In genomic region chr13:52127378-52127777, GRCh38 we compare ENCODE assay signal across 9 cellular contexts. TPM values are rescaled to one million over a fixed set of nuclear protein-coding genes. Genes with fewer than 3 reads are reported as not detected.
A peak's percentile ranks its signal among the peaks of the same experiment; 100 is the strongest.
DNase-seq lines count a peak whose midpoint lies in the region; ATAC-seq, FAIRE-seq and TF ChIP-seq lines count a peak whose summit lies in the region.
"Had no signal": no experiment of that assay in that cellular context is flagged by ENCODE, and none has a peak within 500 bp of the region (broad histone marks: within the 10 kb centered on the region; RNA-seq: fewer than 3 reads in every experiment).

No MANE protein-coding gene starts in this region.

- H3K27me3 Mint-ChIP-seq in Caco-2 (ENCODE audit: insufficient read depth, unreplicated experiment), result no peaks in the 10 kb centered on the region

- no peaks in the 10 kb centered on the region for H3K9me1 ChIP-seq in keratinocyte (ENCODE audit: control insufficient read depth, extremely low read depth, insufficient read depth, low read length)

- no peaks in the 10 kb centered on the region for H3K9me3 Mint-ChIP-seq in Caco-2 (ENCODE audit: unreplicated experiment)

- H3K27ac ChIP-seq in PC-9 (no peak overlapping the region), keratinocyte (ENCODE audit: control insufficient read depth, insufficient read depth, low read length) (no peak overlapping the region)
- H3K27ac ChIP-seq: cardiac muscle cell had no signal

- H3K4me2 ChIP-seq in PC-9 (peak overlapping the region; percentile 95), keratinocyte (ENCODE audit: control insufficient read depth, extremely low read depth, insufficient read depth, low read depth, low read length) (peak overlapping the region; percentile 95)

- BruUV-seq in Caco-2 (replicated peaks; lab: Mats Ljungman, UMichigan), result no TSS peak
- no TSS peak for BruUV-seq in PC-9 (replicated peaks; lab: Mats Ljungman, UMichigan)

- H3K27ac Mint-ChIP-seq in Caco-2 (ENCODE audit: unreplicated experiment), result no peak overlapping the region

- DNase-seq in Caco-2 (no peak), PC-9 (no peak), keratinocyte (ENCODE audit: low read depth, low spot score) (no peak), dermis blood vessel endothelial cell (no peak), DMS153 treated with DMSO at 0.1 percent for 48 hours (lab: John Stamatoyannopoulos, UW; ENCODE audit: unreplicated experiment) (no peak)

- no peaks in the 10 kb centered on the region for H3K79me2 ChIP-seq in PC-9 (ENCODE audit: low read depth)
- H3K79me2 ChIP-seq in keratinocyte (ENCODE audit: control insufficient read depth, insufficient read depth, low read length), result no peaks in the 10 kb centered on the region

- no peaks in the 10 kb centered on the region for H4K20me1 ChIP-seq in PC-9 (ENCODE audit: insufficient read depth)
- no peaks in the 10 kb centered on the region for H4K20me1 ChIP-seq in keratinocyte (ENCODE audit: control insufficient read depth, extremely low read depth, insufficient read depth, low read length)

- ATAC-seq in GM21515 (IDR thresholded peaks at IDR 0.05; ENCODE audit: unreplicated experiment) (peak; percentile 35), GM18870 (IDR thresholded peaks at IDR 0.05; ENCODE audit: unreplicated experiment) (no peak), GM21737 (IDR thresholded peaks at IDR 0.05; ENCODE audit: unreplicated experiment) (no peak)

- H3K9me2 ChIP-seq in PC-9 (ENCODE audit: insufficient read depth), result no peaks in the 10 kb centered on the region

- dilution Hi-C loops in keratinocyte (cut with MboI; ENCODE audit: extremely low pct_ligation_motif_present, low sequenced_read_pairs), result no loop called here

- H3K9me3 ChIP-seq in Caco-2 (no peaks in the 10 kb centered on the region), PC-9 (ENCODE audit: insufficient read depth, low read depth) (no peaks in the 10 kb centered on the region), keratinocyte (ENCODE audit: control insufficient read depth, low read depth, low read length) (no peaks in the 10 kb centered on the region)

- H3K4me3 Mint-ChIP-seq in Caco-2 (ENCODE audit: unreplicated experiment), result peak overlapping the region; percentile 74

- intact Hi-C loops in Caco-2 (cut with micrococcal nuclease; ENCODE audit: unreplicated experiment), result loop anchor here (1.0 to 2.0 kb wide), 8 partner anchors 57 to 312 kb away; partner anchors contain the start of gene TMEM272
- intact Hi-C loops in PC-9 (cut with micrococcal nuclease; ENCODE audit: unreplicated experiment), result loop anchor here (1.0 to 5.0 kb wide), 6 partner anchors 65 to 325 kb away; partner anchors contain the start of genes DHRS12 and VPS36

- no peak overlapping the region for H3K9ac ChIP-seq in keratinocyte (ENCODE audit: control insufficient read depth, extremely low read depth, insufficient read depth, low read length)

- CTCF ChIA-PET in Caco-2 (lab: Charles Lee) (interaction anchor here (0.6 to 3.3 kb wide), 16 partner anchors 9 to 312 kb away, joined by 3 to 36 read pairs (median 6); partner anchors contain the start of gene ALG11), PC-9 (lab: Charles Lee) (interaction anchor here (0.6 to 1.1 kb wide), 4 partner anchors 192 to 842 kb away, joined by 3 to 10 read pairs (median 3); partner anchors contain the start of gene VPS36)

- no peak overlapping the region for H3K4me3 ChIP-seq in Caco-2 (ENCODE audit: low read depth, low read length)
- H3K4me3 ChIP-seq in PC-9, result no peak overlapping the region
- H3K4me3 ChIP-seq in keratinocyte (ENCODE audit: control insufficient read depth in 2 of 3, extremely low read depth in 1 of 3, insufficient read depth in 2 of 3, low read depth in 1 of 3, low read length in 3 of 3), result no peak overlapping the region

- H2AFZ ChIP-seq in PC-9 (no peak overlapping the region), keratinocyte (ENCODE audit: control insufficient read depth, low read length) (peak overlapping the region; percentile 10)

- POLR2A ChIA-PET in Caco-2 (lab: Charles Lee) (no interaction called here), PC-9 (lab: Charles Lee; ENCODE audit: unreplicated experiment) (no interaction called here)

- no peaks in the 10 kb centered on the region; the same call in 1 of the 2 replicates for H3F3A ChIP-seq in PC-9 (ENCODE audit: insufficient read depth, low read depth)

- no peak for FAIRE-seq in keratinocyte (lab: Jason Lieb, UNC)

- peaks cover 3% of the 10 kb centered on the region; the same call in 1 of the 2 replicates for H3K4me1 ChIP-seq in Caco-2
- peaks cover 11% of the 10 kb centered on the region for H3K4me1 ChIP-seq in PC-9 (replicated peaks; ENCODE audit: insufficient read depth)
- H3K4me1 ChIP-seq in keratinocyte (ENCODE audit: control insufficient read depth, extremely low read depth, insufficient read depth, low read length), result peaks cover 22% of the 10 kb centered on the region

- no peaks in the 10 kb centered on the region for H3K27me3 ChIP-seq in Caco-2 (replicated peaks; ENCODE audit: control insufficient read depth, insufficient read depth, low read length)
- no peaks in the 10 kb centered on the region; the same call in 1 of the 2 replicates for H3K27me3 ChIP-seq in PC-9 (ENCODE audit: insufficient read depth, low read depth)
- no peaks in the 10 kb centered on the region for H3K27me3 ChIP-seq in keratinocyte (ENCODE audit: control insufficient read depth, extremely low read depth, insufficient read depth, low read length)
- H3K27me3 ChIP-seq: cardiac muscle cell had no signal

- no peak for TF ChIP-seq CTCF in Caco-2 (IDR thresholded peaks at IDR 0.05; ENCODE audit: insufficient read depth in 1 of 2, low read depth in 1 of 2, low read length in 1 of 2, severe bottlenecking in 1 of 2, unreplicated experiment in 1 of 2)
- TF ChIP-seq CTCF in PC-9 (conservative IDR thresholded peaks at IDR 0.05), result no peak
- no peak for TF ChIP-seq CTCF in keratinocyte (optimal IDR thresholded peaks at IDR 0.05 in 1 of 3, IDR thresholded peaks at IDR 0.05 in 1 of 3, conservative IDR thresholded peaks at IDR 0.05 in 1 of 3; ENCODE audit: extremely low read depth in 1 of 3, insufficient read depth in 2 of 3, low read length in 3 of 3)

- peaks cover 9% of the 10 kb centered on the region for H3K4me1 Mint-ChIP-seq in Caco-2 (ENCODE audit: low read depth, unreplicated experiment)

- peaks cover 10% of the 10 kb centered on the region for H3K36me3 Mint-ChIP-seq in Caco-2 (ENCODE audit: insufficient read depth, unreplicated experiment)

- peaks cover 3% of the 10 kb centered on the region for H3K36me3 ChIP-seq in Caco-2 (ENCODE audit: control insufficient read depth, insufficient read depth, low read length)
- H3K36me3 ChIP-seq in PC-9 (ENCODE audit: low read depth), result no peaks in the 10 kb centered on the region
- peaks cover 5 to 7% of the 10 kb centered on the region in 2 experiments for H3K36me3 ChIP-seq in keratinocyte (ENCODE audit: control insufficient read depth in 2 of 2, extremely low read depth in 1 of 2, insufficient read depth in 2 of 2, low read length in 2 of 2)
- H3K36me3 ChIP-seq: cardiac muscle cell had no signal

RNA-seq across cellular contexts. Expression of gene NEK5, which starts 1.5 kb away (rescaled TPM):
- total RNA-seq in Caco-2 (2022) (0.35 and 0.39 TPM in 2 replicates), PC-9 (2021) (not detected in 2 replicates), dermis blood vessel endothelial cell (0.05 and 0.34 TPM in 2 replicates)
- polyA plus RNA-seq in keratinocyte, result 0.11 to 0.45 TPM (median 0.21 TPM) in 3 replicates
- 0.45 TPM for polyA plus RNA-seq in keratinocyte (2011; ENCODE audit: low read depth)
- polyA plus RNA-seq in keratinocyte (2011; cell fraction: cytosol; rRNA removed), result 0.25 and 0.28 TPM in 2 replicates
- 0.76 and 1.1 TPM in 2 replicates for polyA plus RNA-seq in keratinocyte (2011; cell fraction: nucleus; rRNA removed)
- polyA plus RNA-seq in keratinocyte (2012; ENCODE audit: low replicate concordance), result 0.17 and 0.47 TPM in 2 replicates
- polyA minus RNA-seq in keratinocyte, result 0.22 to 0.33 TPM in 2 of 3 replicates, not detected in the other
- not detected for polyA minus RNA-seq in keratinocyte (2011; cell fraction: cytosol; rRNA and poly(A)+ RNA removed)
- polyA minus RNA-seq in keratinocyte (2011; cell fraction: nucleus; rRNA and poly(A)+ RNA removed), result 0.74 and 0.78 TPM in 2 replicates

RNA-seq across cellular contexts. Expression of gene NEK3, which starts 32.0 kb away (rescaled TPM):
- total RNA-seq in Caco-2 (2022) (23.2 and 33.5 TPM in 2 replicates), PC-9 (2021) (1.6 and 3.7 TPM in 2 replicates), dermis blood vessel endothelial cell (13.2 and 17.9 TPM in 2 replicates)
- polyA plus RNA-seq in keratinocyte, result 5.1 to 11.1 TPM (median 6.7 TPM) in 3 replicates
- polyA plus RNA-seq in keratinocyte (2011; ENCODE audit: low read depth), result 13.8 TPM
- 5.4 and 8.9 TPM in 2 replicates for polyA plus RNA-seq in keratinocyte (2011; cell fraction: cytosol; rRNA removed)
- 15.6 and 21.1 TPM in 2 replicates for polyA plus RNA-seq in keratinocyte (2011; cell fraction: nucleus; rRNA removed)
- 3.3 and 7.7 TPM in 2 replicates for polyA plus RNA-seq in keratinocyte (2012; ENCODE audit: low replicate concordance)
- 0.92 to 5.6 TPM (median 1.5 TPM) in 3 replicates for polyA minus RNA-seq in keratinocyte
- polyA minus RNA-seq in keratinocyte (2011; cell fraction: cytosol; rRNA and poly(A)+ RNA removed), result 2.5 TPM
- 1.7 and 3.8 TPM in 2 replicates for polyA minus RNA-seq in keratinocyte (2011; cell fraction: nucleus; rRNA and poly(A)+ RNA removed)
